In genomic region chr19:799076-799881, GRCh38 we compare ENCODE assay signal across 6 cellular contexts. TPM values are rescaled to one million over a fixed set of nuclear protein-coding genes. Genes with fewer than 3 reads are reported as not detected.
DNase-seq lines count a peak whose midpoint lies in the region; ATAC-seq, FAIRE-seq and TF ChIP-seq lines count a peak whose summit lies in the region.

No MANE protein-coding gene starts in this region.

- H3K4me1 ChIP-seq in osteoblast (ENCODE audit: insufficient read depth, low read length): peaks cover 41% of the 10 kb centered on the region

- peak overlapping the region; percentile 55 to 99 (median 94) for H3K27ac Mint-ChIP-seq in IgD-negative memory B cell

- peaks cover 22 to 28% (median 23%) of the 10 kb centered on the region in 3 donors for H3K4me1 Mint-ChIP-seq in IgD-negative memory B cell

- H3K36me3 ChIP-seq in bronchial epithelial cell (ENCODE audit: control insufficient read depth, insufficient read depth, low read length): peaks cover 37% of the 10 kb centered on the region
- peaks cover 43% of the 10 kb centered on the region for H3K36me3 ChIP-seq in osteoblast (ENCODE audit: insufficient read depth, low read length)

- peak overlapping the region; percentile 88 for H3K4me2 ChIP-seq in osteoblast (ENCODE audit: insufficient read depth, low read length)

- no peaks in the 10 kb centered on the region for H3K9me3 Mint-ChIP-seq in IgD-negative memory B cell

- H3K36me3 Mint-ChIP-seq in IgD-negative memory B cell: no peaks in the 10 kb centered on the region

- peak overlapping the region; percentile 99 for H3K27ac ChIP-seq in 22Rv1
- H3K27ac ChIP-seq in osteoblast (ENCODE audit: low read depth, low read length): peak overlapping the region; percentile 85

- peak; percentile 48 for TF ChIP-seq CTCF in 22Rv1 (IDR thresholded peaks at IDR 0.05)
- TF ChIP-seq CTCF in bronchial epithelial cell (IDR thresholded peaks at IDR 0.05; ENCODE audit: insufficient read depth, low read length, severe bottlenecking): peak; percentile 11
- peak; percentile 39 for TF ChIP-seq CTCF in osteoblast (IDR thresholded peaks at IDR 0.05; ENCODE audit: extremely low read depth, low read depth, low read length)

- H4K20me1 ChIP-seq in osteoblast (ENCODE audit: insufficient read depth, low read length): peaks cover 63% of the 10 kb centered on the region

- DNase-seq in bronchial epithelial cell (ENCODE audit: low read depth) (peak; percentile 23), osteoblast (ENCODE audit: insufficient read length, low spot score, missing footprints) (peak; percentile 90), GM03348 (ENCODE audit: low spot score) (no peak)

- H2AFZ ChIP-seq in osteoblast (ENCODE audit: low read length): no peak overlapping the region

- H3K27me3 ChIP-seq in bronchial epithelial cell (ENCODE audit: control insufficient read depth, insufficient read depth, low read length): no peaks in the 10 kb centered on the region
- H3K27me3 ChIP-seq in osteoblast (ENCODE audit: insufficient read depth, low read length): no peaks in the 10 kb centered on the region

- FAIRE-seq in bronchial epithelial cell (lab: Jason Lieb, UNC): no peak

- no peaks in the 10 kb centered on the region for H3K9me3 ChIP-seq in osteoblast (ENCODE audit: low read depth, low read length)

- H3K79me2 ChIP-seq in osteoblast (ENCODE audit: insufficient read depth, low read length): peaks cover 65% of the 10 kb centered on the region

- H3K27me3 Mint-ChIP-seq in IgD-negative memory B cell: no peaks in the 10 kb centered on the region

- ATAC-seq in HG03280 (IDR thresholded peaks at IDR 0.05; ENCODE audit: unreplicated experiment): no peak

- H3K4me3 ChIP-seq in bronchial epithelial cell (ENCODE audit: low read depth, low read length) (peak overlapping the region; percentile 78), osteoblast (ENCODE audit: insufficient read depth, low read length) (peak overlapping the region; percentile 85)

- H3K4me3 Mint-ChIP-seq in IgD-negative memory B cell: peak overlapping the region; percentile 87 to 94 (median 88)

RNA-seq across cellular contexts. Expression of gene PTBP1, which starts 2.0 kb away (rescaled TPM):
- polyA plus RNA-seq in IgD-negative memory B cell: 163 TPM
- total RNA-seq in bronchial epithelial cell (99.0 TPM in 2 replicates), osteoblast (106 and 124 TPM in 2 replicates)

RNA-seq across cellular contexts. Expression of gene PLPPR3, which starts 22.5 kb away (rescaled TPM):
- polyA plus RNA-seq in IgD-negative memory B cell: not detected
- total RNA-seq in bronchial epithelial cell: not detected in 2 replicates
- total RNA-seq in osteoblast: 0.36 TPM in 1 of 2 replicates, not detected in the other

RNA-seq across cellular contexts. Expression of gene AZU1, which starts 28.4 kb away (rescaled TPM):
- polyA plus RNA-seq in IgD-negative memory B cell: not detected
- total RNA-seq in bronchial epithelial cell: not detected in 2 replicates
- total RNA-seq in osteoblast: not detected in 2 replicates

RNA-seq across cellular contexts. Expression of gene PRTN3, which starts 41.5 kb away (rescaled TPM):
- polyA plus RNA-seq in IgD-negative memory B cell: not detected
- total RNA-seq in bronchial epithelial cell: not detected in 2 replicates
- not detected in 2 replicates for total RNA-seq in osteoblast

RNA-seq across cellular contexts. Expression of gene MISP, which starts 48.4 kb away (rescaled TPM):
- polyA plus RNA-seq in IgD-negative memory B cell: not detected
- total RNA-seq in bronchial epithelial cell (105 and 138 TPM in 2 replicates), osteoblast (0.36 and 0.59 TPM in 2 replicates)
